ENCODE assay signal across 1 cellular context in the genomic region with DNA sequence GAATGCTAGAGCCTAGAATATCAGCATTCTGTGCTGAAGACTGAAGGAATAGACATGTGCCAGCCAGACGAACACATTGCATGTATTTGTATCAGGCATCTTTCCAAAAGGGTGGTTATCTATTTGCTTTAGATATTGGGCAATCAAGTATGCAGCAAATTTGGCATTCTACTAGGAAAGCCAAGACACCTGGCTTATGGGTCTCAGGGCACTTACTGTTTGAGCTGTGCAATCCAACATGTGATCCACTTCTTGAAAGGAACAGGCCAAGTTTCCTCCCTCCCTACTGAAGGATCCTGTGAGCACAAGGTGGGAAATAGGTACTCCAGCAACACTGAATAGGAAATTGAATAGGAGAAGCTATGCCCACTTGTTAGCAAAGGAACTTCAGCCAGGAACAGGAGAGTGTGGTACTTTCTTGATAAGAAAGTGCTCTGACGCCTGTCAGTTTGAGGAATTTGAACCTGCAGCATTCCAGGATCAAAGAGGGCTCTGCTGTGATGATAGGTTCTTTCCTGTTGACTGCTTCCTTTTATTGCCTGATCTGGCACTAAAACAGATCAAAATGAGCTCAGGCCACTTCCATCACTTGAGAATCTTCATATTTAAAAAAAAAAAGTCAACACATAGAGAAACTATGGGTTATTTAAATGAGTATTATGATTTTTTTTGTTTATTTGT.
TF ChIP-seq lines count a peak whose summit lies in the region.

No MANE protein-coding gene starts in this region.

TF ChIP-seq in HepG2, 621 proteins besides CTCF, POLR2A, EP300 and RAD21 (continued from another document):
- TF ChIP-seq, protein P1, sequence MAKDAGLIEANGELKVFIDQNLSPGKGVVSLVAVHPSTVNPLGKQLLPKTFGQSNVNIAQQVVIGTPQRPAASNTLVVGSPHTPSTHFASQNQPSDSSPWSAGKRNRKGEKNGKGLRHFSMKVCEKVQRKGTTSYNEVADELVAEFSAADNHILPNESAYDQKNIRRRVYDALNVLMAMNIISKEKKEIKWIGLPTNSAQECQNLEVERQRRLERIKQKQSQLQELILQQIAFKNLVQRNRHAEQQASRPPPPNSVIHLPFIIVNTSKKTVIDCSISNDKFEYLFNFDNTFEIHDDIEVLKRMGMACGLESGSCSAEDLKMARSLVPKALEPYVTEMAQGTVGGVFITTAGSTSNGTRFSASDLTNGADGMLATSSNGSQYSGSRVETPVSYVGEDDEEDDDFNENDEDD (CRISPR knock-in tag; IDR thresholded peaks at IDR 0.05; ENCODE audit: borderline replicate concordance) = no peak
- TF ChIP-seq POGZ (CRISPR knock-in tag; IDR thresholded peaks at IDR 0.05) (no peak), ZNF547 (CRISPR knock-in tag; IDR thresholded peaks at IDR 0.05) (peak; percentile 66; the same call in 1 of the 2 replicates), HOXA3 (CRISPR knock-in tag; IDR thresholded peaks at IDR 0.05) (0 out of 2 replicates have a peak, but pooled peaks have one; percentile 15), ZNF225 (CRISPR knock-in tag; IDR thresholded peaks at IDR 0.05) (no peak), FOXP1 (IDR thresholded peaks at IDR 0.05) (no peak), FOXP1 (CRISPR knock-in tag; IDR thresholded peaks at IDR 0.05) (peak; percentile 51; the same call in 1 of the 2 replicates), ZC3H4 (CRISPR knock-in tag; IDR thresholded peaks at IDR 0.05; ENCODE audit: borderline replicate concordance) (no peak), CEBPB (IDR thresholded peaks at IDR 0.05; ENCODE audit: borderline replicate concordance, low read depth, low read length) (peak; percentile 66; the same call in 1 of the 2 replicates), RARA (CRISPR knock-in tag; IDR thresholded peaks at IDR 0.05) (peak; percentile 16), SETDB1 (CRISPR knock-in tag; IDR thresholded peaks at IDR 0.05; ENCODE audit: borderline replicate concordance) (no peak), FOXA1 (IDR thresholded peaks at IDR 0.05) (no peak), FOXA1 (CRISPR knock-in tag; IDR thresholded peaks at IDR 0.05) (no peak), ZNF232 (CRISPR knock-in tag; IDR thresholded peaks at IDR 0.05; ENCODE audit: borderline replicate concordance) (no peak), MIXL1 (CRISPR knock-in tag; IDR thresholded peaks at IDR 0.05) (peak; percentile 12; the same call in 1 of the 2 replicates), RXRB (CRISPR knock-in tag; IDR thresholded peaks at IDR 0.05; ENCODE audit: borderline replicate concordance) (peak; percentile 28; the same call in 1 of the 2 replicates), TCF7 (IDR thresholded peaks at IDR 0.05; ENCODE audit: low read depth) (peak; percentile 85), MED1 (CRISPR knock-in tag; IDR thresholded peaks at IDR 0.05) (peak; percentile 49; the same call in 1 of the 2 replicates), ZNF629 (CRISPR knock-in tag; conservative IDR thresholded peaks at IDR 0.05) (no peak), ZNF337 (CRISPR knock-in tag; IDR thresholded peaks at IDR 0.05; ENCODE audit: borderline replicate concordance, low read depth) (0 out of 2 replicates have a peak, but pooled peaks have one; percentile 44)
- TF ChIP-seq, protein P2, sequence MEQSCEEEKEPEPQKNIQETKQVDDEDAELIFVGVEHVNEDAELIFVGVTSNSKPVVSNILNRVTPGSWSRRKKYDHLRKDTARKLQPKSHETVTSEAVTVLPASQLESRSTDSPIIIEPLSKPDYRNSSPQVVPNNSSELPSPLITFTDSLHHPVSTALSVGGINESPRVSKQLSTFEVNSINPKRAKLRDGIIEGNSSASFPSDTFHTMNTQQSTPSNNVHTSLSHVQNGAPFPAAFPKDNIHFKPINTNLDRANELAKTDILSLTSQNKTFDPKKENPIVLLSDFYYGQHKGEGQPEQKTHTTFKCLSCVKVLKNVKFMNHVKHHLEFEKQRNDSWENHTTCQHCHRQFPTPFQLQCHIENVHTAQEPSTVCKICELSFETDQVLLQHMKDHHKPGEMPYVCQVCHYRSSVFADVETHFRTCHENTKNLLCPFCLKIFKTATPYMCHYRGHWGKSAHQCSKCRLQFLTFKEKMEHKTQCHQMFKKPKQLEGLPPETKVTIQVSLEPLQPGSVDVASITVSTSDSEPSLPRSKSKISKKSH (CRISPR knock-in tag; IDR thresholded peaks at IDR 0.05; ENCODE audit: borderline replicate concordance) = no peak
- TF ChIP-seq, protein P3, sequence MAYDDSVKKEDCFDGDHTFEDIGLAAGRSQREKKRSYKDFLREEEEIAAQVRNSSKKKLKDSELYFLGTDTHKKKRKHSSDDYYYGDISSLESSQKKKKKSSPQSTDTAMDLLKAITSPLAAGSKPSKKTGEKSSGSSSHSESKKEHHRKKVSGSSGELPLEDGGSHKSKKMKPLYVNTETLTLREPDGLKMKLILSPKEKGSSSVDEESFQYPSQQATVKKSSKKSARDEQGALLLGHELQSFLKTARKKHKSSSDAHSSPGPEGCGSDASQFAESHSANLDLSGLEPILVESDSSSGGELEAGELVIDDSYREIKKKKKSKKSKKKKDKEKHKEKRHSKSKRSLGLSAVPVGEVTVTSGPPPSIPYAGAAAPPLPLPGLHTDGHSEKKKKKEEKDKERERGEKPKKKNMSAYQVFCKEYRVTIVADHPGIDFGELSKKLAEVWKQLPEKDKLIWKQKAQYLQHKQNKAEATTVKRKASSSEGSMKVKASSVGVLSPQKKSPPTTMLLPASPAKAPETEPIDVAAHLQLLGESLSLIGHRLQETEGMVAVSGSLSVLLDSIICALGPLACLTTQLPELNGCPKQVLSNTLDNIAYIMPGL (CRISPR knock-in tag; IDR thresholded peaks at IDR 0.05; ENCODE audit: borderline replicate concordance in 1 of 2, low read depth in 1 of 2) = 0 out of 4 replicates have a peak, but pooled peaks of 1 of the 2 experiments have one; percentile 20
- TF ChIP-seq, protein P4, sequence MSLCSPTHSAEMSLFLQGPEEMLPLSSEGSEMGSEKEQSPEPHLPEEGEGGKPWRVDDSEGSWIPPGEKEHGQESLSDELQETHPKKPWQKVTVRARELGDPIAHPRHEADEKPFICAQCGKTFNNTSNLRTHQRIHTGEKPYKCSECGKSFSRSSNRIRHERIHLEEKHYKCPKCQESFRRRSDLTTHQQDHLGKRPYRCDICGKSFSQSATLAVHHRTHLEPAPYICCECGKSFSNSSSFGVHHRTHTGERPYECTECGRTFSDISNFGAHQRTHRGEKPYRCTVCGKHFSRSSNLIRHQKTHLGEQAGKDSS (CRISPR knock-in tag; IDR thresholded peaks at IDR 0.05; ENCODE audit: borderline replicate concordance, low read depth) = peak; percentile 63; the same call in 1 of the 2 replicates
- TF ChIP-seq, protein P5, sequence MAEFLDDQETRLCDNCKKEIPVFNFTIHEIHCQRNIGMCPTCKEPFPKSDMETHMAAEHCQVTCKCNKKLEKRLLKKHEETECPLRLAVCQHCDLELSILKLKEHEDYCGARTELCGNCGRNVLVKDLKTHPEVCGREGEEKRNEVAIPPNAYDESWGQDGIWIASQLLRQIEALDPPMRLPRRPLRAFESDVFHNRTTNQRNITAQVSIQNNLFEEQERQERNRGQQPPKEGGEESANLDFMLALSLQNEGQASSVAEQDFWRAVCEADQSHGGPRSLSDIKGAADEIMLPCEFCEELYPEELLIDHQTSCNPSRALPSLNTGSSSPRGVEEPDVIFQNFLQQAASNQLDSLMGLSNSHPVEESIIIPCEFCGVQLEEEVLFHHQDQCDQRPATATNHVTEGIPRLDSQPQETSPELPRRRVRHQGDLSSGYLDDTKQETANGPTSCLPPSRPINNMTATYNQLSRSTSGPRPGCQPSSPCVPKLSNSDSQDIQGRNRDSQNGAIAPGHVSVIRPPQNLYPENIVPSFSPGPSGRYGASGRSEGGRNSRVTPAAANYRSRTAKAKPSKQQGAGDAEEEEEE (CRISPR knock-in tag; IDR thresholded peaks at IDR 0.05; ENCODE audit: borderline replicate concordance) = no peak
- TF ChIP-seq, protein P6, sequence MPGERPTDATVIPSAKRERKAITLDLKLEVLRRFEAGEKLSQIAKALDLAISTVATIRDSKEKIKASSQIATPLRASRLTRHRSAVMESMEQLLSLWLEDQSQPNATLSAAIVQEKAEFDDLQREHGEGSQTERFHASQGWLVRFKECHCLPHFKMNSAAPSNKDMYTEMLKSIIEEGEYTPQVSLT (CRISPR knock-in tag; IDR thresholded peaks at IDR 0.05; ENCODE audit: borderline replicate concordance, low read depth) = no peak
- TF ChIP-seq, protein P7, sequence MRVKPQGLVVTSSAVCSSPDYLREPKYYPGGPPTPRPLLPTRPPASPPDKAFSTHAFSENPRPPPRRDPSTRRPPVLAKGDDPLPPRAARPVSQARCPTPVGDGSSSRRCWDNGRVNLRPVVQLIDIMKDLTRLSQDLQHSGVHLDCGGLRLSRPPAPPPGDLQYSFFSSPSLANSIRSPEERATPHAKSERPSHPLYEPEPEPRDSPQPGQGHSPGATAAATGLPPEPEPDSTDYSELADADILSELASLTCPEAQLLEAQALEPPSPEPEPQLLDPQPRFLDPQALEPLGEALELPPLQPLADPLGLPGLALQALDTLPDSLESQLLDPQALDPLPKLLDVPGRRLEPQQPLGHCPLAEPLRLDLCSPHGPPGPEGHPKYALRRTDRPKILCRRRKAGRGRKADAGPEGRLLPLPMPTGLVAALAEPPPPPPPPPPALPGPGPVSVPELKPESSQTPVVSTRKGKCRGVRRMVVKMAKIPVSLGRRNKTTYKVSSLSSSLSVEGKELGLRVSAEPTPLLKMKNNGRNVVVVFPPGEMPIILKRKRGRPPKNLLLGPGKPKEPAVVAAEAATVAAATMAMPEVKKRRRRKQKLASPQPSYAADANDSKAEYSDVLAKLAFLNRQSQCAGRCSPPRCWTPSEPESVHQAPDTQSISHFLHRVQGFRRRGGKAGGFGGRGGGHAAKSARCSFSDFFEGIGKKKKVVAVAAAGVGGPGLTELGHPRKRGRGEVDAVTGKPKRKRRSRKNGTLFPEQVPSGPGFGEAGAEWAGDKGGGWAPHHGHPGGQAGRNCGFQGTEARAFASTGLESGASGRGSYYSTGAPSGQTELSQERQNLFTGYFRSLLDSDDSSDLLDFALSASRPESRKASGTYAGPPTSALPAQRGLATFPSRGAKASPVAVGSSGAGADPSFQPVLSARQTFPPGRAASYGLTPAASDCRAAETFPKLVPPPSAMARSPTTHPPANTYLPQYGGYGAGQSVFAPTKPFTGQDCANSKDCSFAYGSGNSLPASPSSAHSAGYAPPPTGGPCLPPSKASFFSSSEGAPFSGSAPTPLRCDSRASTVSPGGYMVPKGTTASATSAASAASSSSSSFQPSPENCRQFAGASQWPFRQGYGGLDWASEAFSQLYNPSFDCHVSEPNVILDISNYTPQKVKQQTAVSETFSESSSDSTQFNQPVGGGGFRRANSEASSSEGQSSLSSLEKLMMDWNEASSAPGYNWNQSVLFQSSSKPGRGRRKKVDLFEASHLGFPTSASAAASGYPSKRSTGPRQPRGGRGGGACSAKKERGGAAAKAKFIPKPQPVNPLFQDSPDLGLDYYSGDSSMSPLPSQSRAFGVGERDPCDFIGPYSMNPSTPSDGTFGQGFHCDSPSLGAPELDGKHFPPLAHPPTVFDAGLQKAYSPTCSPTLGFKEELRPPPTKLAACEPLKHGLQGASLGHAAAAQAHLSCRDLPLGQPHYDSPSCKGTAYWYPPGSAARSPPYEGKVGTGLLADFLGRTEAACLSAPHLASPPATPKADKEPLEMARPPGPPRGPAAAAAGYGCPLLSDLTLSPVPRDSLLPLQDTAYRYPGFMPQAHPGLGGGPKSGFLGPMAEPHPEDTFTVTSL (CRISPR knock-in tag; IDR thresholded peaks at IDR 0.05; ENCODE audit: borderline replicate concordance) = peak; percentile 59; the same call in 1 of the 2 replicates
- TF ChIP-seq, protein P8, sequence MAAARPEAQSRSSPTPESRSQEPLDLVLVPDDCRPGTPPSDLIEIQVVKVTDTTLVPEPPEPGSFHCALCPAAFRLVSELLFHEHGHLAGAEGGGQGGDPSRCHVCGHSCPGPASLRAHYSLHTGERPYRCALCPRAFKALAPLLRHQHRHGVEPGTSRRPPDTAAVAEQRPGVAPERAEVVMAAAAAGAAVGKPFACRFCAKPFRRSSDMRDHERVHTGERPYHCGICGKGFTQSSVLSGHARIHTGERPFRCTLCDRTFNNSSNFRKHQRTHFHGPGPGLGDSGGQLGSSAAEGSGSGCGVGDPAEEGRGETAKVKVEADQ (CRISPR knock-in tag; IDR thresholded peaks at IDR 0.05; ENCODE audit: borderline replicate concordance) = 0 out of 2 replicates have a peak, but pooled peaks have one; percentile 54
